10 cellular contexts compared by ENCODE assay signal in the genomic region with DNA sequence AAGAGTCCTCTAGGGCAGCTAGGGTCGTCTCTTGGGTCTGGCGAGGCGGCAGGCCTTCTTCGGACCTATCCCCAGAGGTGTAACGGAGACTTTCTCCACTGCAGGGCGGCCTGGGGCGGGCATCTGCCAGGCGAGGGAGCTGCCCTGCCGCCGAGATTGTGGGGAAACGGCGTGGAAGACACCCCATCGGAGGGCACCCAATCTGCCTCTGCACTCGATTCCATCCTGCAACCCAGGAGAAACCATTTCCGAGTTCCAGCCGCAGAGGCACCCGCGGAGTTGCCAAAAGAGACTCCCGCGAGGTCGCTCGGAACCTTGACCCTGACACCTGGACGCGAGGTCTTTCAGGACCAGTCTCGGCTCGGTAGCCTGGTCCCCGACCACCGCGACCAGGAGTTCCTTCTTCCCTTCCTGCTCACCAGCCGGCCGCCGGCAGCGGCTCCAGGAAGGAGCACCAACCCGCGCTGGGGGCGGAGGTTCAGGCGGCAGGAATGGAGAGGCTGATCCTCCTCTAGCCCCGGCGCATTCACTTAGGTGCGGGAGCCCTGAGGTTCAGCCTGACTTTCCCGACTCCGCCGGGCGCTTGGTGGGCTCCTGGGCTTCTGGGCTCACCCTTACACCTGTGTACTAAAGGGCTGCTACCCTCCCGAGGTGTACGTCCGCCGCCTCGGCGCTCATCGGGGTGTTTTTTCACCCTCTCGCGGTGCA. TPM values are rescaled to one million over a fixed set of nuclear protein-coding genes. Genes with fewer than 3 reads are reported as not detected.
DNase-seq lines count a peak whose midpoint lies in the region; ATAC-seq, FAIRE-seq and TF ChIP-seq lines count a peak whose summit lies in the region.
"Had no signal": no experiment of that assay in that cellular context is flagged by ENCODE, and none has a peak within 500 bp of the region (broad histone marks: within the 10 kb centered on the region; RNA-seq: fewer than 3 reads in every experiment).

No MANE protein-coding gene starts in this region.

- peaks cover 7% of the 10 kb centered on the region for H3K36me3 ChIP-seq in thoracic aorta

- peak; percentile 27 for DNase-seq in activated CD4-positive, alpha-beta T cell treated with anti-CD3 and anti-CD28 coated beads for 36 hours
- no peak for DNase-seq in activated CD4-positive, alpha-beta T cell treated with anti-CD3 and anti-CD28 coated beads for 48 hours
- DNase-seq in coronary artery (ENCODE audit: low spot score) (no peak), left kidney (ENCODE audit: low read depth, low spot score) (peak; percentile 83), thoracic aorta (ENCODE audit: low spot score) (no peak), H54 (ENCODE audit: insufficient read length, low spot score) (no peak)
- DNase-seq: NCI-H2107 had no signal

- H3K4me3 Mint-ChIP-seq in activated CD4-positive, alpha-beta T cell treated with anti-CD3 and anti-CD28 coated beads for 36 hours: peak overlapping the region; percentile 47

- H3K27ac ChIP-seq in coronary artery (no peak overlapping the region), thoracic aorta (no peak overlapping the region)
- H3K27ac ChIP-seq: 22Rv1 had no signal

- ATAC-seq in activated CD4-positive, alpha-beta T cell treated with anti-CD3 and anti-CD28 coated beads for 36 hours: no peak
- ATAC-seq in thoracic aorta (ENCODE audit: insufficient number of reproducible peaks, low FRiP score, low read depth) (no peak), HG03196 (IDR thresholded peaks at IDR 0.05; ENCODE audit: unreplicated experiment) (no peak), HG03095 (IDR thresholded peaks at IDR 0.05; ENCODE audit: unreplicated experiment) (no peak)

- POLR2A ChIA-PET in activated CD4-positive, alpha-beta T cell treated with anti-CD3 and anti-CD28 coated beads for 36 hours (lab: Charles Lee): no interaction called here

- FAIRE-seq in H54 (lab: Jason Lieb, UNC): no peak

- peaks cover 8% of the 10 kb centered on the region for H3K27me3 ChIP-seq in thoracic aorta (replicated peaks; ENCODE audit: insufficient read depth)

- CTCF ChIA-PET in activated CD4-positive, alpha-beta T cell treated with anti-CD3 and anti-CD28 coated beads for 36 hours (lab: Charles Lee): interaction anchor here (0.7 to 5.0 kb wide), 3 partner anchors 8 to 20 kb away, joined by 3 to 35 read pairs (median 3); partner anchors contain the start of gene SIX2

- intact Hi-C loops in activated CD4-positive, alpha-beta T cell treated with anti-CD3 and anti-CD28 coated beads for 36 hours (cut with DNase I, micrococcal nuclease): loop anchor here (5.0 to 10.0 kb wide), 2 partner anchors 49 to 164 kb away; no protein-coding TSS in a partner anchor

- peaks cover 20% of the 10 kb centered on the region for H3K4me1 Mint-ChIP-seq in activated CD4-positive, alpha-beta T cell treated with anti-CD3 and anti-CD28 coated beads for 36 hours

- H3K27me3 Mint-ChIP-seq in activated CD4-positive, alpha-beta T cell treated with anti-CD3 and anti-CD28 coated beads for 36 hours: peaks cover 75% of the 10 kb centered on the region

- no peaks in the 10 kb centered on the region for H3K9me3 Mint-ChIP-seq in activated CD4-positive, alpha-beta T cell treated with anti-CD3 and anti-CD28 coated beads for 36 hours (ENCODE audit: low read depth)

- no peak for TF ChIP-seq CTCF in coronary artery (IDR thresholded peaks at IDR 0.05)
- no peak for TF ChIP-seq CTCF in thoracic aorta (IDR thresholded peaks at IDR 0.05)

- H3K9me3 ChIP-seq in thoracic aorta: no peaks in the 10 kb centered on the region

- no peaks in the 10 kb centered on the region for H3K36me3 Mint-ChIP-seq in activated CD4-positive, alpha-beta T cell treated with anti-CD3 and anti-CD28 coated beads for 36 hours (ENCODE audit: low read depth)

- peak overlapping the region; percentile 63 for H3K4me3 ChIP-seq in coronary artery
- peak overlapping the region; percentile 70 for H3K4me3 ChIP-seq in thoracic aorta

- H3K27ac Mint-ChIP-seq in activated CD4-positive, alpha-beta T cell treated with anti-CD3 and anti-CD28 coated beads for 36 hours: no peak overlapping the region

- TF ChIP-seq POLR2A in H54 (IDR thresholded peaks at IDR 0.05; ENCODE audit: low read depth, low read length): no peak

- peaks cover 7 to 14% of the 10 kb centered on the region in 2 donors for H3K4me1 ChIP-seq in thoracic aorta (ENCODE audit: control insufficient read depth in 1 of 2, low read depth in 2 of 2)

RNA-seq across cellular contexts. Expression of gene SIX2, which starts 8.2 kb away (rescaled TPM):
- not detected for total RNA-seq in activated CD4-positive, alpha-beta T cell treated with anti-CD3 and anti-CD28 coated beads for 36 hours
- 10 to 100 TPM in 1 of 2 donors, 1 to 10 TPM in 1; 6.6 to 13.5 TPM for total RNA-seq in thoracic aorta

RNA-seq across cellular contexts. Expression of gene SIX3, which starts 59.6 kb away (rescaled TPM):
- total RNA-seq in activated CD4-positive, alpha-beta T cell treated with anti-CD3 and anti-CD28 coated beads for 36 hours: not detected
- under 1 TPM in 1 of 2 donors, not detected in 1; 0.14 TPM for total RNA-seq in thoracic aorta

Comparison
In these comparisons a context has a peak if more than half of its experiments do, and no peak if none do; other contexts are left out.
1. DNase-seq: peak in activated CD4-positive, alpha-beta T cell treated with anti-CD3 and anti-CD28 coated beads for 36 hours (single experiment) and left kidney (single experiment); none in activated CD4-positive, alpha-beta T cell treated with anti-CD3 and anti-CD28 coated beads for 48 hours (single experiment), coronary artery (single experiment), thoracic aorta (single experiment) and H54 (single experiment).
2. RNA of gene SIX2, which starts 8.2 kb away (total RNA-seq): 6.6 to 13.5 TPM in thoracic aorta; not detected in activated CD4-positive, alpha-beta T cell treated with anti-CD3 and anti-CD28 coated beads for 36 hours; every median in the first group is over 4 times any median in the second.